1 cellular context compared by ENCODE assay signal in genomic region chrX:134990475-134991473, GRCh38.
TF ChIP-seq lines count a peak whose summit lies in the region.

Gene SMIM10, plus strand, starts transcription at chrX:134990991. Its CDS starts 105 bp downstream, at chrX:134991096.

TF ChIP-seq in K562, 482 proteins besides CTCF, POLR2A, EP300 and RAD21 (continued from another document and continues in another):
- TF ChIP-seq ZNF407 (IDR thresholded peaks at IDR 0.05; ENCODE audit: low read depth) (no peak), SOX6 (IDR thresholded peaks at IDR 0.05) (peak; percentile 52; the same call in 1 of the 2 replicates), ZNF586 (CRISPR knock-in tag; conservative IDR thresholded peaks at IDR 0.05) (no peak), ESRRB (CRISPR knock-in tag; IDR thresholded peaks at IDR 0.05; ENCODE audit: borderline replicate concordance) (no peak), RREB1 (CRISPR knock-in tag; IDR thresholded peaks at IDR 0.05) (peak; percentile 73; the same call in 1 of the 2 replicates), ZNF217 (CRISPR knock-in tag; IDR thresholded peaks at IDR 0.05) (no peak), TEAD1 (CRISPR knock-in tag; IDR thresholded peaks at IDR 0.05) (peak in 1 of 2 experiments; percentile 47; a peak in 2 of 4 replicates), KDM2B (CRISPR knock-in tag; IDR thresholded peaks at IDR 0.05) (no peak), KDM1A (IDR thresholded peaks at IDR 0.05) (no peak), ZNF644 (tag; IDR thresholded peaks at IDR 0.05; ENCODE audit: low read depth) (no peak), TAL1 (IDR thresholded peaks at IDR 0.05) (no peak), SMARCA4 (IDR thresholded peaks at IDR 0.05) (no peak), SIN3A (IDR thresholded peaks at IDR 0.05; ENCODE audit: borderline replicate concordance in 2 of 2, control insufficient read depth in 1 of 2, low read depth in 2 of 2, low read length in 2 of 2) (no peak), ZC3H11A (IDR thresholded peaks at IDR 0.05; ENCODE audit: low read depth, low read length) (no peak), SMARCA5 (IDR thresholded peaks at IDR 0.05) (no peak), STAT6 (CRISPR knock-in tag; IDR thresholded peaks at IDR 0.05) (no peak), BMI1 (IDR thresholded peaks at IDR 0.05; ENCODE audit: low read length) (no peak), TCF7L2 (IDR thresholded peaks at IDR 0.05; ENCODE audit: low read depth, low read length) (no peak), ZNF76 (CRISPR knock-in tag; IDR thresholded peaks at IDR 0.05; ENCODE audit: borderline replicate concordance) (no peak), IRF2 (CRISPR knock-in tag; IDR thresholded peaks at IDR 0.05) (no peak), SIRT6 (IDR thresholded peaks at IDR 0.05; ENCODE audit: low read depth, low read length) (no peak), ID3 (CRISPR knock-in tag; IDR thresholded peaks at IDR 0.05) (no peak), ID3 (tag; IDR thresholded peaks at IDR 0.05) (0 out of 2 replicates have a peak, but pooled peaks have one; percentile 54), KLF10 (CRISPR knock-in tag; IDR thresholded peaks at IDR 0.05) (no peak), ELK3 (CRISPR knock-in tag; IDR thresholded peaks at IDR 0.05) (no peak), ZNF589 (CRISPR knock-in tag; IDR thresholded peaks at IDR 0.05; ENCODE audit: low read depth) (0 out of 2 replicates have a peak, but pooled peaks have one; percentile 45), ZNF165 (CRISPR knock-in tag; IDR thresholded peaks at IDR 0.05; ENCODE audit: borderline replicate concordance) (no peak; the same call in 1 of the 2 replicates), ZNF512 (tag; IDR thresholded peaks at IDR 0.05) (no peak), SNRNP70 (optimal IDR thresholded peaks at IDR 0.05; ENCODE audit: low read depth, low read length) (no peak), SMARCE1 (IDR thresholded peaks at IDR 0.05) (0 out of 2 replicates have a peak, but pooled peaks have one; percentile 13), POU5F1 (IDR thresholded peaks at IDR 0.05; ENCODE audit: borderline replicate concordance, low read depth, low read length, partially characterized antibody) (no peak), NFATC3 (IDR thresholded peaks at IDR 0.05) (no peak), ELK1 (CRISPR knock-in tag; IDR thresholded peaks at IDR 0.05) (no peak), TFAM (CRISPR knock-in tag; conservative IDR thresholded peaks at IDR 0.05) (no peak)
